Comparison of ENCODE assay signal across 14 cellular contexts in genomic region chr5:32297181-32298055, GRCh38. TPM values are rescaled to one million over a fixed set of nuclear protein-coding genes. Genes with fewer than 3 reads are reported as not detected.
DNase-seq lines count a peak whose midpoint lies in the region; ATAC-seq and TF ChIP-seq lines count a peak whose summit lies in the region.
"Had no signal": no experiment of that assay in that cellular context is flagged by ENCODE, and none has a peak within 500 bp of the region (broad histone marks: within the 10 kb centered on the region; RNA-seq: fewer than 3 reads in every experiment).

No MANE protein-coding gene starts in this region.

- H3K4me1 Mint-ChIP-seq in IgD-negative memory B cell (peaks cover 37 to 39% (median 38%) of the 10 kb centered on the region in 3 donors), brain (peaks cover 44% of the 10 kb centered on the region), nephron (peaks cover 35% of the 10 kb centered on the region)

- H3K27ac Mint-ChIP-seq in IgD-negative memory B cell (peak overlapping the region in 2 of 3 donors; percentile 31 to 59), brain (peak overlapping the region; percentile 38 to 92 (median 81)), nephron (peak overlapping the region; percentile 20 to 88 (median 45))

- DNase-seq in EH (ENCODE audit: low read depth) = peak; percentile 44
- DNase-seq in HuH-7.5 (ENCODE audit: low spot score) = no peak
- no peak for DNase-seq in activated gamma-delta T cell (lab: John Stamatoyannopoulos, UW)
- DNase-seq: activated CD4-positive, alpha-beta T cell treated with anti-CD3 and anti-CD28 coated beads, Interleukin-2, amount 50 U/mL, for 4 hours; amniotic stem cell; effector CD4-positive, alpha-beta T cell; GM23248; NCI-H187 treated with DMSO at 0.1 percent for 48 hours; substantia nigra had no signal

- no peaks in the 10 kb centered on the region for H3K9me3 Mint-ChIP-seq in IgD-negative memory B cell
- H3K9me3 Mint-ChIP-seq in brain = peaks cover 0 to 4% (median 0%) of the 10 kb centered on the region in 5 experiments
- no peaks in the 10 kb centered on the region for H3K9me3 Mint-ChIP-seq in nephron

- peak overlapping the region in 2 of 4 donors; percentile 24 to 66 for H3K4me3 Mint-ChIP-seq in IgD-negative memory B cell
- peak overlapping the region in 1 of 5 experiments; percentile 44 for H3K4me3 Mint-ChIP-seq in brain
- H3K4me3 Mint-ChIP-seq in nephron = no peak overlapping the region

- no peak for ATAC-seq in HG03159 (IDR thresholded peaks at IDR 0.05; ENCODE audit: unreplicated experiment)
- ATAC-seq in GM18907 (IDR thresholded peaks at IDR 0.05; ENCODE audit: unreplicated experiment) = no peak

- no peaks in the 10 kb centered on the region for H3K27me3 Mint-ChIP-seq in IgD-negative memory B cell
- H3K27me3 Mint-ChIP-seq in brain = no peaks in the 10 kb centered on the region
- H3K27me3 Mint-ChIP-seq in nephron (ENCODE audit: low read depth) = no peaks in the 10 kb centered on the region

- H3K36me3 Mint-ChIP-seq in IgD-negative memory B cell (peaks cover 9% of the 10 kb centered on the region), brain (peaks cover 70% of the 10 kb centered on the region), nephron (ENCODE audit: low read depth) (peaks cover 48% of the 10 kb centered on the region)

- no peak for TF ChIP-seq CTCF in brain (conservative IDR thresholded peaks at IDR 0.05)
- no peak for TF ChIP-seq CTCF in nephron (IDR thresholded peaks at IDR 0.05; ENCODE audit: unreplicated experiment in 3 of 3)

RNA-seq across cellular contexts. Expression of gene MTMR12, which starts 15.3 kb away (rescaled TPM):
- polyA plus RNA-seq in IgD-negative memory B cell (18.3 TPM), brain (ENCODE audit: insufficient read depth, low read depth, low replicate concordance) (7.0 TPM)
